In genomic region chr6:109102762-109103161, GRCh38 we compare ENCODE assay signal across 27 cellular contexts.
"Had no signal": no experiment of that assay in that cellular context is flagged by ENCODE, and none has a peak within 500 bp of the region (broad histone marks: within the 10 kb centered on the region; RNA-seq: fewer than 3 reads in every experiment).

No MANE protein-coding gene starts in this region.

- H3K4me1 Mint-ChIP-seq: immature natural killer cell had no signal

- H3K4me3 ChIP-seq: left lung, lower lobe of right lung, ovary, prostate gland, skin epidermis, tibial nerve, uterus had no signal

- H3K27me3 ChIP-seq: left lung, ovary, tibial nerve, uterus had no signal

- ATAC-seq: left colon; left lung; lower lobe of right lung; naive thymus-derived CD4-positive, alpha-beta T cell; natural killer cell treated with Interleukin-12 subunit alpha and Interleukin-12 subunit beta and Interleukin-15 and Interleukin-18, amount 100 ng/mL, for 72 hours; right cardiac atrium; sciatic nerve; stimulated activated effector memory CD8-positive, alpha-beta T cell treated with anti-CD3 and anti-CD28 coated beads, Interleukin-12 subunit alpha, Interleukin-12 subunit beta, amount 100 ng/mL, for 72 hours had no signal

- DNase-seq: hypothalamus; immature natural killer cell; kidney; left colon; left lung; lower lobe of right lung; mammary epithelial cell; mesenchymal stem cell; naive thymus-derived CD4-positive, alpha-beta T cell; ovary; posterior cingulate gyrus; retina; right cardiac atrium; stimulated activated CD4-positive, alpha-beta T cell treated with anti-CD3 and anti-CD28 coated beads, Interleukin-12 subunit alpha, Interleukin-12 subunit beta, amount 100 ng/mL, for 4 hours; stimulated activated CD4-positive, alpha-beta T cell treated with anti-CD3 and anti-CD28 coated beads, Interleukin-15, amount 100 ng/mL, for 24 hours; stimulated activated CD4-positive, alpha-beta T cell treated with anti-CD3 and anti-CD28 coated beads, Interleukin-2, amount 100 ng/mL, for 24 hours; stimulated activated CD4-positive, alpha-beta T cell treated with anti-CD3 and anti-CD28 coated beads, Interleukin-4, amount 100 ng/mL, for 24 hours; stimulated activated naive CD4-positive, alpha-beta T cell; uterus had no signal

- H3K4me1 ChIP-seq: left lung, lower lobe of right lung, prostate gland, tibial nerve, uterus had no signal

- H3K9me3 ChIP-seq: left lung, lower lobe of right lung, ovary, prostate gland, tibial nerve, uterus had no signal

- H3K9me3 Mint-ChIP-seq: immature natural killer cell; naive thymus-derived CD4-positive, alpha-beta T cell; natural killer cell treated with Interleukin-12 subunit alpha and Interleukin-12 subunit beta and Interleukin-15 and Interleukin-18, amount 100 ng/mL, for 72 hours; stimulated activated effector memory CD8-positive, alpha-beta T cell treated with anti-CD3 and anti-CD28 coated beads, Interleukin-12 subunit alpha, Interleukin-12 subunit beta, amount 100 ng/mL, for 72 hours; stimulated activated naive CD8-positive, alpha-beta T cell treated with anti-CD3 and anti-CD28 coated beads, Interleukin-15, Interleukin-2, amounts not matched to agents 100 ng/mL and 50 ng/mL, for 24 hours; type B pancreatic cell had no signal

- H3K27ac ChIP-seq: left lung, lower lobe of right lung, ovary, prostate gland, skin epidermis, tibial nerve, uterus had no signal

- H3K36me3 ChIP-seq: lower lobe of right lung, ovary, prostate gland, uterus had no signal

- H3K27me3 Mint-ChIP-seq: naive thymus-derived CD4-positive, alpha-beta T cell; natural killer cell treated with Interleukin-12 subunit alpha and Interleukin-12 subunit beta and Interleukin-15 and Interleukin-18, amount 100 ng/mL, for 72 hours; stimulated activated naive CD8-positive, alpha-beta T cell treated with anti-CD3 and anti-CD28 coated beads, Interleukin-15, Interleukin-2, amounts not matched to agents 100 ng/mL and 50 ng/mL, for 24 hours; type B pancreatic cell had no signal

- H3K27ac Mint-ChIP-seq: immature natural killer cell; naive thymus-derived CD4-positive, alpha-beta T cell; natural killer cell treated with Interleukin-12 subunit alpha and Interleukin-12 subunit beta and Interleukin-15 and Interleukin-18, amount 100 ng/mL, for 72 hours; stimulated activated effector memory CD8-positive, alpha-beta T cell treated with anti-CD3 and anti-CD28 coated beads, Interleukin-12 subunit alpha, Interleukin-12 subunit beta, amount 100 ng/mL, for 72 hours; stimulated activated naive CD8-positive, alpha-beta T cell treated with anti-CD3 and anti-CD28 coated beads, Interleukin-15, Interleukin-2, amounts not matched to agents 100 ng/mL and 50 ng/mL, for 24 hours; type B pancreatic cell had no signal

- H3K4me3 Mint-ChIP-seq: immature natural killer cell; naive thymus-derived CD4-positive, alpha-beta T cell; natural killer cell treated with Interleukin-12 subunit alpha and Interleukin-12 subunit beta and Interleukin-15 and Interleukin-18, amount 100 ng/mL, for 72 hours; stimulated activated effector memory CD8-positive, alpha-beta T cell treated with anti-CD3 and anti-CD28 coated beads, Interleukin-12 subunit alpha, Interleukin-12 subunit beta, amount 100 ng/mL, for 72 hours; stimulated activated naive CD8-positive, alpha-beta T cell treated with anti-CD3 and anti-CD28 coated beads, Interleukin-15, Interleukin-2, amounts not matched to agents 100 ng/mL and 50 ng/mL, for 24 hours; type B pancreatic cell had no signal
